ENCODE assay signal across 8 cellular contexts in genomic region chr1:78676347-78676982, GRCh38. TPM values are rescaled to one million over a fixed set of nuclear protein-coding genes. Genes with fewer than 3 reads are reported as not detected.
A peak's percentile ranks its signal among the peaks of the same experiment; 100 is the strongest.
DNase-seq lines count a peak whose midpoint lies in the region; ATAC-seq and TF ChIP-seq lines count a peak whose summit lies in the region.

No MANE protein-coding gene starts in this region.

- peaks cover 7% of the 10 kb centered on the region for H3K27me3 Mint-ChIP-seq in activated T-cell treated with anti-CD3 and anti-CD28 coated beads, Interleukin-2, amount 50 U/mL, for 24 hours

- BruUV-seq in mammary epithelial cell (replicated peaks; lab: Mats Ljungman, UMichigan): no TSS peak

- H3K4me3 Mint-ChIP-seq in activated T-cell treated with anti-CD3 and anti-CD28 coated beads, Interleukin-2, amount 50 U/mL, for 24 hours: no peak overlapping the region

- H2AFZ ChIP-seq in Karpas-422 (ENCODE audit: low read length): no peak overlapping the region
- H2AFZ ChIP-seq in SK-N-SH (ENCODE audit: low read depth): no peak overlapping the region
- no peak overlapping the region for H2AFZ ChIP-seq in mammary epithelial cell (ENCODE audit: low read depth, low read length)

- WGBS in SK-N-SH (ENCODE audit: low lambda C conversion rate): 49% methylated on average over 9 of the region's 9 CpGs
- 51% methylated on average over 9 of the region's 9 CpGs for WGBS in mammary epithelial cell (ENCODE audit: low coverage, missing lambda C conversion rate)

- TF ChIP-seq CTCF in SK-N-SH (IDR thresholded peaks at IDR 0.05) (peak; percentile 93), mammary epithelial cell (conservative IDR thresholded peaks at IDR 0.05 in 1 of 2, IDR thresholded peaks at IDR 0.05 in 1 of 2; ENCODE audit: extremely low read depth in 1 of 2, insufficient read depth in 1 of 2, low read depth in 1 of 2, low read length in 2 of 2) (peak; percentile 74 to 77)

- no peaks in the 10 kb centered on the region for H3K27me3 ChIP-seq in Karpas-422 (ENCODE audit: low read length)
- H3K27me3 ChIP-seq in SK-N-SH (ENCODE audit: insufficient read depth): no peaks in the 10 kb centered on the region
- H3K27me3 ChIP-seq in mammary epithelial cell (ENCODE audit: insufficient read depth, low read length): no peaks in the 10 kb centered on the region

- peak; percentile 84 for TF ChIP-seq RAD21 in SK-N-SH (IDR thresholded peaks at IDR 0.05; ENCODE audit: low read length)

- H3K79me2 ChIP-seq in Karpas-422 (ENCODE audit: low read length): no peaks in the 10 kb centered on the region
- H3K79me2 ChIP-seq in SK-N-SH (ENCODE audit: insufficient read depth): no peaks in the 10 kb centered on the region
- H3K79me2 ChIP-seq in mammary epithelial cell (ENCODE audit: insufficient read depth, low read length): no peaks in the 10 kb centered on the region

- no peaks in the 10 kb centered on the region for H3K36me3 ChIP-seq in Karpas-422 (ENCODE audit: insufficient read depth, low read length)
- no peaks in the 10 kb centered on the region for H3K36me3 ChIP-seq in SK-N-SH (replicated peaks in 1 of 2; ENCODE audit: control insufficient read depth in 1 of 2, insufficient read depth in 2 of 2, low read length in 1 of 2)
- H3K36me3 ChIP-seq in mammary epithelial cell (ENCODE audit: insufficient read depth, low read length): no peaks in the 10 kb centered on the region

- dilution Hi-C loops in mammary epithelial cell (cut with HindIII; ENCODE audit: low sequenced_read_pairs): no loop called here

- CTCF ChIA-PET in SK-N-SH (lab: Yijun Ruan, JAX) (interaction anchor here (0.7 to 7.7 kb wide), 28 partner anchors 9 to 557 kb away, joined by 3 to 61 read pairs (median 4); partner anchors contain the start of gene IFI44L), mammary epithelial cell (lab: Charles Lee; ENCODE audit: low non-redundant PET) (no interaction called here)

- no peaks in the 10 kb centered on the region for H3K36me3 Mint-ChIP-seq in activated T-cell treated with anti-CD3 and anti-CD28 coated beads, Interleukin-2, amount 50 U/mL, for 24 hours (ENCODE audit: low read depth)

- H3K4me2 ChIP-seq in Karpas-422 (ENCODE audit: low read depth, low read length, poor library complexity, severe bottlenecking) (no peak overlapping the region), SK-N-SH (no peak overlapping the region), mammary epithelial cell (ENCODE audit: insufficient read depth, low read depth, low read length) (no peak overlapping the region)

- H3K4me1 ChIP-seq in Karpas-422 (ENCODE audit: low read length): no peaks in the 10 kb centered on the region
- H3K4me1 ChIP-seq in SK-N-SH (ENCODE audit: control insufficient read depth in 1 of 2, insufficient read depth in 2 of 2, low read depth in 1 of 2, low read length in 1 of 2): no peaks in the 10 kb centered on the region
- H3K4me1 ChIP-seq in mammary epithelial cell (ENCODE audit: insufficient read depth, low read length): no peaks in the 10 kb centered on the region

- H3K4me3 ChIP-seq in Karpas-422 (ENCODE audit: low read length) (no peak overlapping the region), SK-N-SH (ENCODE audit: low read depth in 2 of 2, low read length in 1 of 2) (no peak overlapping the region; a peak in 1 of 4 replicates), mammary epithelial cell (replicated peaks in 1 of 3; ENCODE audit: insufficient read depth in 1 of 3, low read depth in 2 of 3, low read length in 3 of 3) (no peak overlapping the region)

- H3K4me1 Mint-ChIP-seq in activated T-cell treated with anti-CD3 and anti-CD28 coated beads, Interleukin-2, amount 50 U/mL, for 24 hours (ENCODE audit: low read depth): peaks cover 11% of the 10 kb centered on the region

- no peaks in the 10 kb centered on the region for H3K9me3 Mint-ChIP-seq in activated T-cell treated with anti-CD3 and anti-CD28 coated beads, Interleukin-2, amount 50 U/mL, for 24 hours

- DNase-seq in activated T-cell treated with anti-CD3 and anti-CD28 coated beads for 4 hours (peak; percentile 62), Karpas-422 (peak; percentile 88), SK-N-SH (peak; percentile 28), mammary epithelial cell (peak; percentile 37), left lobe of liver (ENCODE audit: low spot score) (no peak), NCI-H226 (no peak)
- no peak for DNase-seq in activated T-cell treated with anti-CD3 and anti-CD28 coated beads, Interleukin-2, amount 50 U/mL, for 24 hours
- DNase-seq in stimulated activated CD4-positive, alpha-beta T cell treated with anti-CD3 and anti-CD28 coated beads, TNF-alpha, amount 100 ng/mL, for 1 hour (ENCODE audit: low read depth in 3 of 3, low spot score in 1 of 3): peak in 2 of 3 donors; percentile 22 to 23

- intact Hi-C loops in mammary epithelial cell (cut with micrococcal nuclease): loop anchor here (1.0 to 2.0 kb wide), 3 partner anchors 59 to 546 kb away; no protein-coding TSS in a partner anchor

- in situ Hi-C loops in mammary epithelial cell (cut with MboI; ENCODE audit: low sequenced_read_pairs in 2 of 2): loop anchor here (10.0 kb wide), 2 partner anchors 52 to 542 kb away; partner anchors contain the start of gene IFI44L (in 2 of the 2)

- ATAC-seq in left lobe of liver: peak; percentile 85

- no peaks in the 10 kb centered on the region for H3F3A ChIP-seq in SK-N-SH (replicated peaks; ENCODE audit: insufficient read depth)

- H3K9me2 ChIP-seq in Karpas-422 (replicated peaks; ENCODE audit: insufficient read depth, low read length) (no peaks in the 10 kb centered on the region), SK-N-SH (no peaks in the 10 kb centered on the region)

- no peak overlapping the region for H3K27ac Mint-ChIP-seq in activated T-cell treated with anti-CD3 and anti-CD28 coated beads, Interleukin-2, amount 50 U/mL, for 24 hours

- no peak for TF ChIP-seq EP300 in SK-N-SH (IDR thresholded peaks at IDR 0.05; ENCODE audit: borderline replicate concordance in 1 of 2, low read depth in 1 of 2, low read length in 1 of 2)

- H3K9me3 ChIP-seq in Karpas-422 (ENCODE audit: low read length): no peaks in the 10 kb centered on the region
- H3K9me3 ChIP-seq in SK-N-SH: no peaks in the 10 kb centered on the region
- H3K9me3 ChIP-seq in mammary epithelial cell (replicated peaks; ENCODE audit: insufficient read depth, low read length): no peaks in the 10 kb centered on the region

- POLR2A ChIA-PET in SK-N-SH (lab: Yijun Ruan, JAX): no interaction called here

- H3K9ac ChIP-seq in Karpas-422 (ENCODE audit: low read length) (no peak overlapping the region), SK-N-SH (no peak overlapping the region), mammary epithelial cell (ENCODE audit: insufficient read depth, low read length) (no peak overlapping the region)

- no peaks in the 10 kb centered on the region for H4K20me1 ChIP-seq in Karpas-422 (ENCODE audit: insufficient read depth, low read depth, low read length)
- H4K20me1 ChIP-seq in SK-N-SH (ENCODE audit: insufficient read depth): no peaks in the 10 kb centered on the region
- H4K20me1 ChIP-seq in mammary epithelial cell (ENCODE audit: insufficient read depth, low read length): no peaks in the 10 kb centered on the region

- H3K27ac ChIP-seq in Karpas-422 (ENCODE audit: low read length) (no peak overlapping the region), SK-N-SH (ENCODE audit: low read depth in 2 of 2, low read length in 1 of 2) (no peak overlapping the region), mammary epithelial cell (ENCODE audit: insufficient read depth, low read depth, low read length) (no peak overlapping the region)

TF ChIP-seq in SK-N-SH, 30 proteins besides CTCF, POLR2A, EP300 and RAD21:
- TF ChIP-seq RXRA (IDR thresholded peaks at IDR 0.05; ENCODE audit: borderline replicate concordance, low read depth): no peak
- TF ChIP-seq GATA2 (CRISPR knock-in tag; IDR thresholded peaks at IDR 0.05): peak; percentile 48; the same call in 1 of the 2 replicates
- no peak for TF ChIP-seq CHD2 (IDR thresholded peaks at IDR 0.05; ENCODE audit: low read length, partially characterized antibody)
- TF ChIP-seq SMC3 (IDR thresholded peaks at IDR 0.05; ENCODE audit: low read depth, low read length): peak; percentile 74

RNA-seq across cellular contexts. Expression of gene IFI44, which starts 26.8 kb away (rescaled TPM):
- 16.3 and 27.5 TPM in 2 replicates for total RNA-seq in Karpas-422 (2014; rRNA removed; shearing (Covaris generic); ENCODE audit: low replicate concordance)
- polyA plus RNA-seq in SK-N-SH (2012; rRNA removed): 6.5 and 8.7 TPM in 2 replicates
- polyA plus RNA-seq in SK-N-SH (2012; cell fraction: cytosol; rRNA removed): 7.8 and 9.4 TPM in 2 replicates
- 4.9 and 14.3 TPM in 2 replicates for polyA plus RNA-seq in SK-N-SH (2012; cell fraction: nucleus; rRNA removed)
- total RNA-seq in mammary epithelial cell: 1 to 10 TPM; 1.3 to 5.0 TPM
- polyA plus RNA-seq in mammary epithelial cell: 1.2 TPM
- not detected for polyA minus RNA-seq in mammary epithelial cell
- 5.2 TPM for total RNA-seq in left lobe of liver

RNA-seq across cellular contexts. Expression of gene IFI44L, which starts 56.2 kb away (rescaled TPM):
- total RNA-seq in Karpas-422 (2014; rRNA removed; shearing (Covaris generic); ENCODE audit: low replicate concordance): 0.54 and 3.5 TPM in 2 replicates
- polyA plus RNA-seq in SK-N-SH (2012; rRNA removed): 1.1 TPM in 2 replicates
- polyA plus RNA-seq in SK-N-SH (2012; cell fraction: cytosol; rRNA removed): 1.4 and 1.8 TPM in 2 replicates
- 1.5 and 2.8 TPM in 2 replicates for polyA plus RNA-seq in SK-N-SH (2012; cell fraction: nucleus; rRNA removed)
- total RNA-seq in mammary epithelial cell: 1 to 10 TPM; 1.2 to 2.7 TPM
- polyA plus RNA-seq in mammary epithelial cell: 0.14 TPM
- polyA minus RNA-seq in mammary epithelial cell: not detected
- 0.63 TPM for total RNA-seq in left lobe of liver

Comparison
In these comparisons a context has a peak if more than half of its experiments do, and no peak if none do; other contexts are left out.
1. DNase-seq: peak in activated T-cell treated with anti-CD3 and anti-CD28 coated beads for 4 hours (single experiment), Karpas-422 (single experiment), SK-N-SH (single experiment), mammary epithelial cell (single experiment) and stimulated activated CD4-positive, alpha-beta T cell treated with anti-CD3 and anti-CD28 coated beads, TNF-alpha, amount 100 ng/mL, for 1 hour (2 of 3); none in activated T-cell treated with anti-CD3 and anti-CD28 coated beads, Interleukin-2, amount 50 U/mL, for 24 hours (single experiment), left lobe of liver (single experiment) and NCI-H226 (single experiment).